ENCODE assay signal across 17 cellular contexts in genomic region chr12:13702401-13702800, GRCh38.
DNase-seq lines count a peak whose midpoint lies in the region; ATAC-seq and TF ChIP-seq lines count a peak whose summit lies in the region.
"Had no signal": no experiment of that assay in that cellular context is flagged by ENCODE, and none has a peak within 500 bp of the region (broad histone marks: within the 10 kb centered on the region; RNA-seq: fewer than 3 reads in every experiment).

No MANE protein-coding gene starts in this region.

- no peak overlapping the region for H2BK12ac ChIP-seq in neuronal stem cell (ENCODE audit: low read length)

- H3K4ac ChIP-seq in neuronal stem cell (ENCODE audit: low read length), result no peak overlapping the region

- H2BK5ac ChIP-seq in neuronal stem cell (ENCODE audit: low read length), result no peak overlapping the region

- CTCF ChIA-PET in RWPE1 (lab: Yijun Ruan, JAX), result no interaction called here

- H3K27ac ChIP-seq in GM23338 (ENCODE audit: low read depth) (no peak overlapping the region), neuronal stem cell (replicated peaks; ENCODE audit: low read length) (no peak overlapping the region), RWPE1 (no peak overlapping the region)
- H3K27ac ChIP-seq: BLaER1 treated with 17β-estradiol and CSF1 and Interleukin-3, amounts not matched to agents 10 nM and 100 nM had no signal

- H4K20me1 ChIP-seq in GM23338 (replicated peaks; ENCODE audit: insufficient read depth), result no peaks in the 10 kb centered on the region
- H4K20me1 ChIP-seq: BLaER1 treated with 17β-estradiol and CSF1 and Interleukin-3, amounts not matched to agents 10 nM and 100 nM had no signal

- TF ChIP-seq CTCF in GM23338 (conservative IDR thresholded peaks at IDR 0.05; ENCODE audit: low read depth in 2 of 2) (no peak), RWPE1 (conservative IDR thresholded peaks at IDR 0.05; ENCODE audit: low read depth) (no peak)

- no peaks in the 10 kb centered on the region for H3K9me3 ChIP-seq in neuronal stem cell (replicated peaks in 1 of 2; ENCODE audit: control insufficient read depth in 2 of 2, insufficient read depth in 1 of 2, low read depth in 1 of 2, low read length in 2 of 2)
- H3K9me3 ChIP-seq: BLaER1 treated with 17β-estradiol and CSF1 and Interleukin-3, amounts not matched to agents 10 nM and 100 nM; Caco-2 had no signal

- peak; percentile 24 for DNase-seq in GM23338 (ENCODE audit: low spot score)
- peak; percentile 79 for DNase-seq in NCI-H146 (lab: John Stamatoyannopoulos, UW)
- peak; percentile 80 for DNase-seq in NCI-H748 (lab: John Stamatoyannopoulos, UW; ENCODE audit: unreplicated experiment)
- DNase-seq in neuronal stem cell (ENCODE audit: low spot score), result peak; percentile 54
- DNase-seq in HUDEP-2 (lab: John Stamatoyannopoulos, UW; ENCODE audit: unreplicated experiment in 76 of 76), result no peak
- no peak for DNase-seq in RWPE1 (ENCODE audit: low spot score)
- DNase-seq in NCI-H1694 (lab: John Stamatoyannopoulos, UW), result no peak
- DNase-seq: Caco-2; CD4-positive, alpha-beta memory T cell; DMS 273 treated with DMSO at 0.1 percent for 48 hours; KG1; NCI-H1105; NCI-H1930; NCI-H774; OCI-M1 had no signal

- peaks cover 5% of the 10 kb centered on the region; the same call in 1 of the 2 replicates for H3K4me1 ChIP-seq in GM23338 (ENCODE audit: insufficient read depth)
- H3K4me1 ChIP-seq in neuronal stem cell (ENCODE audit: control insufficient read depth in 2 of 2, insufficient read depth in 1 of 2, low read depth in 1 of 2, low read length in 2 of 2), result peaks cover 0 to 9% of the 10 kb centered on the region in 2 donors
- H3K4me1 ChIP-seq: BLaER1 treated with 17β-estradiol and CSF1 and Interleukin-3, amounts not matched to agents 10 nM and 100 nM; Caco-2 had no signal

- H3K18ac ChIP-seq in neuronal stem cell (ENCODE audit: low read length), result no peak overlapping the region

- H3K4me3 ChIP-seq in GM23338 (no peak overlapping the region), neuronal stem cell (ENCODE audit: low read length in 2 of 2) (no peak overlapping the region)
- H3K4me3 ChIP-seq: BLaER1 treated with 17β-estradiol and CSF1 and Interleukin-3, amounts not matched to agents 10 nM and 100 nM had no signal

- H2AFZ ChIP-seq in GM23338 (no peak overlapping the region), neuronal stem cell (ENCODE audit: low read length) (no peak overlapping the region)

- H3F3A ChIP-seq in GM23338 (replicated peaks; ENCODE audit: low read depth), result no peaks in the 10 kb centered on the region

- H3K9ac ChIP-seq in neuronal stem cell (ENCODE audit: low read depth, low read length, poor library complexity), result no peak overlapping the region
- H3K9ac ChIP-seq: BLaER1 treated with 17β-estradiol and CSF1 and Interleukin-3, amounts not matched to agents 10 nM and 100 nM had no signal

- no peak overlapping the region for H4K91ac ChIP-seq in neuronal stem cell (ENCODE audit: low read depth, low read length, poor library complexity)

- H2BK15ac ChIP-seq in neuronal stem cell (ENCODE audit: low read length), result no peak overlapping the region

- H3K9me2 ChIP-seq in GM23338 (ENCODE audit: insufficient read depth), result no peaks in the 10 kb centered on the region

- no peaks in the 10 kb centered on the region for H3K79me1 ChIP-seq in neuronal stem cell (ENCODE audit: low read depth, low read length)

- POLR2A ChIA-PET in RWPE1 (lab: Yijun Ruan, JAX; ENCODE audit: low non-redundant PET), result no interaction called here

- peaks cover 3% of the 10 kb centered on the region for H3K27me3 Mint-ChIP-seq in GM23338 (ENCODE audit: insufficient read depth, low read depth, poor library complexity)

- no peak overlapping the region for H3K14ac ChIP-seq in neuronal stem cell (ENCODE audit: low read length)

- H3K36me3 ChIP-seq in GM23338 (ENCODE audit: insufficient read depth), result no peaks in the 10 kb centered on the region
- no peaks in the 10 kb centered on the region for H3K36me3 ChIP-seq in neuronal stem cell (replicated peaks in 1 of 2; ENCODE audit: control insufficient read depth in 2 of 2, insufficient read depth in 2 of 2, low read length in 2 of 2)
- H3K36me3 ChIP-seq: BLaER1 treated with 17β-estradiol and CSF1 and Interleukin-3, amounts not matched to agents 10 nM and 100 nM had no signal

- peaks cover 14% of the 10 kb centered on the region for H3K4me1 Mint-ChIP-seq in GM23338
- H3K4me1 Mint-ChIP-seq: CD4-positive, alpha-beta memory T cell had no signal

- no peak overlapping the region for H4K8ac ChIP-seq in neuronal stem cell (ENCODE audit: low read depth, low read length)

- H3K4me3 Mint-ChIP-seq in GM23338, result no peak overlapping the region
- H3K4me3 Mint-ChIP-seq: CD4-positive, alpha-beta memory T cell had no signal

- H3K27ac Mint-ChIP-seq in GM23338, result no peak overlapping the region
- H3K27ac Mint-ChIP-seq: CD4-positive, alpha-beta memory T cell had no signal

- no peak overlapping the region for H2AK5ac ChIP-seq in neuronal stem cell (ENCODE audit: low read depth, low read length)

- no peak overlapping the region for H2BK120ac ChIP-seq in neuronal stem cell (ENCODE audit: low read depth, low read length)

- WGBS in neuronal stem cell (ENCODE audit: extremely low coverage in 2 of 2, insufficient read length in 2 of 2, insufficient replicate concordance in 1 of 2), 2 donors, result no CpG with 5 or more reads among the region's 5 CpGs

- H3K23ac ChIP-seq in neuronal stem cell (ENCODE audit: low read depth, low read length, poor library complexity), result no peak overlapping the region

- no peak for ATAC-seq in GM23338
- ATAC-seq: Right ventricle myocardium inferior had no signal

- H3K9me3 Mint-ChIP-seq in GM23338, result no peaks in the 10 kb centered on the region

- H3K4me2 ChIP-seq in GM23338 (no peak overlapping the region), neuronal stem cell (ENCODE audit: insufficient read depth, low read length, poor library complexity, severe bottlenecking) (no peak overlapping the region)
- H3K4me2 ChIP-seq: BLaER1 treated with 17β-estradiol and CSF1 and Interleukin-3, amounts not matched to agents 10 nM and 100 nM had no signal

- no peaks in the 10 kb centered on the region for H3K36me3 Mint-ChIP-seq in GM23338 (ENCODE audit: low read depth)
- H3K36me3 Mint-ChIP-seq: CD4-positive, alpha-beta memory T cell had no signal

- H3K27me3 ChIP-seq in GM23338 (ENCODE audit: insufficient read depth) (no peaks in the 10 kb centered on the region), neuronal stem cell (ENCODE audit: control insufficient read depth in 3 of 3, insufficient read depth in 3 of 3, low read depth in 1 of 3, low read length in 3 of 3) (no peaks in the 10 kb centered on the region)
- H3K27me3 ChIP-seq: BLaER1 treated with 17β-estradiol and CSF1 and Interleukin-3, amounts not matched to agents 10 nM and 100 nM had no signal

- H3K79me2 ChIP-seq in GM23338 (replicated peaks; ENCODE audit: insufficient read depth), result no peaks in the 10 kb centered on the region

Comparison
In these comparisons a context has a peak if more than half of its experiments do, and no peak if none do; other contexts are left out.
1. DNase-seq: peak in GM23338 (single experiment), NCI-H146 (single experiment), NCI-H748 (single experiment) and neuronal stem cell (single experiment); none in HUDEP-2 (0 of 76), RWPE1 (single experiment) and NCI-H1694 (single experiment).